Comparison of ENCODE assay signal across 13 cellular contexts in genomic region chr1:161550942-161551341, GRCh38. TPM values are rescaled to one million over a fixed set of nuclear protein-coding genes. Genes with fewer than 3 reads are reported as not detected.
DNase-seq lines count a peak whose midpoint lies in the region; ATAC-seq, FAIRE-seq and TF ChIP-seq lines count a peak whose summit lies in the region.
"Not testable (repeated sequence)": the region's sequence is repeated elsewhere in the genome, so short reads cannot be mapped to it uniquely, and the experiment has no call there.
"Had no signal": no experiment of that assay in that cellular context is flagged by ENCODE, and none has a peak within 500 bp of the region (broad histone marks: within the 10 kb centered on the region; RNA-seq: fewer than 3 reads in every experiment).

No MANE protein-coding gene starts in this region.

- WGBS in K562 (ENCODE audit: insufficient coverage, low coverage, missing lambda C conversion rate), result 66% methylated on average over 4 of the region's 5 CpGs

- TF ChIP-seq POLR2A in K562 (conservative IDR thresholded peaks at IDR 0.05), result not testable (repeated sequence)

- peak; percentile 3 for DNase-seq in ELF-1 (ENCODE audit: low read depth, low spot score)
- not testable (repeated sequence) for DNase-seq in K562 (ENCODE audit: extremely low read depth in 1 of 4, low spot score in 3 of 4); immature natural killer cell; natural killer cell treated with Interleukin-12 subunit alpha and Interleukin-12 subunit beta and Interleukin-15 and Interleukin-18, amount 100 ng/mL, for 72 hours (ENCODE audit: low spot score)
- DNase-seq in epithelial cell of esophagus (ENCODE audit: low read depth), result peak; percentile 46

- not testable (repeated sequence) for H3K36me3 ChIP-seq in K562 (ENCODE audit: control insufficient read depth, insufficient read depth, low read length)

- not testable (repeated sequence) for H3K36me3 Mint-ChIP-seq in dendritic cell treated with granulocyte-macrophage colony-stimulating factor and Interleukin-4, amounts not matched to agents 40 ng/mL and 50 ng/mL, for 4 days (ENCODE audit: low read depth); natural killer cell treated with Interleukin-12 subunit alpha and Interleukin-12 subunit beta and Interleukin-15 and Interleukin-18, amount 100 ng/mL, for 72 hours
- peaks cover 16 to 21% (median 20%) of the 10 kb centered on the region in 3 donors for H3K36me3 Mint-ChIP-seq in immature natural killer cell

- H3K9me3 ChIP-seq in K562 (replicated peaks; ENCODE audit: control insufficient read depth, insufficient read depth, low read depth, low read length), result not testable (repeated sequence)

- H3K4me1 ChIP-seq in K562 (replicated peaks in 1 of 2; ENCODE audit: control insufficient read depth in 2 of 2, insufficient read depth in 2 of 2, low read length in 2 of 2), result not testable (repeated sequence)

- not testable (repeated sequence) for H3K79me2 ChIP-seq in K562 (ENCODE audit: control insufficient read depth, insufficient read depth, low read length)

- ATAC-seq in K562; natural killer cell treated with Interleukin-12 subunit alpha and Interleukin-12 subunit beta and Interleukin-15 and Interleukin-18, amount 100 ng/mL, for 72 hours: not testable (repeated sequence)

- H3K4me2 ChIP-seq in K562 (ENCODE audit: insufficient read depth, low read length), result not testable (repeated sequence)

- CTCF ChIA-PET in K562 (lab: Yijun Ruan, JAX; ENCODE audit: low intra/inter-chr PET ratio), result not testable (repeated sequence)

- H3K27ac ChIP-seq in K562 (ENCODE audit: extremely low read depth, low read depth, low read length), result not testable (repeated sequence)

- H3K27me3 Mint-ChIP-seq in dendritic cell treated with granulocyte-macrophage colony-stimulating factor and Interleukin-4, amounts not matched to agents 40 ng/mL and 50 ng/mL, for 4 days; immature natural killer cell (ENCODE audit: low read depth in 3 of 3); natural killer cell treated with Interleukin-12 subunit alpha and Interleukin-12 subunit beta and Interleukin-15 and Interleukin-18, amount 100 ng/mL, for 72 hours: not testable (repeated sequence)

- BruUV-seq in K562 (replicated peaks; lab: Mats Ljungman, UMichigan), result not testable (repeated sequence)

- H3K9me3 Mint-ChIP-seq in dendritic cell treated with granulocyte-macrophage colony-stimulating factor and Interleukin-4, amounts not matched to agents 40 ng/mL and 50 ng/mL, for 4 days; immature natural killer cell; natural killer cell treated with Interleukin-12 subunit alpha and Interleukin-12 subunit beta and Interleukin-15 and Interleukin-18, amount 100 ng/mL, for 72 hours: not testable (repeated sequence)

- FAIRE-seq in K562 (lab: Jason Lieb, UNC), result not testable (repeated sequence)

- not testable (repeated sequence) for H3K4me3 Mint-ChIP-seq in dendritic cell treated with granulocyte-macrophage colony-stimulating factor and Interleukin-4, amounts not matched to agents 40 ng/mL and 50 ng/mL, for 4 days
- H3K4me3 Mint-ChIP-seq in immature natural killer cell, result peak overlapping the region; percentile 81 to 97 (median 94)
- H3K4me3 Mint-ChIP-seq in natural killer cell treated with Interleukin-12 subunit alpha and Interleukin-12 subunit beta and Interleukin-15 and Interleukin-18, amount 100 ng/mL, for 72 hours, result peak overlapping the region; percentile 79

- H4K20me1 ChIP-seq in K562 (replicated peaks; ENCODE audit: control insufficient read depth, insufficient read depth, low read length), result not testable (repeated sequence)

- not testable (repeated sequence) for TF ChIP-seq EP300 in K562 (IDR thresholded peaks at IDR 0.05; ENCODE audit: low read length)

- peaks cover 41% of the 10 kb centered on the region for H3K4me1 Mint-ChIP-seq in dendritic cell treated with granulocyte-macrophage colony-stimulating factor and Interleukin-4, amounts not matched to agents 40 ng/mL and 50 ng/mL, for 4 days (ENCODE audit: low read depth)
- peaks cover 72 to 81% of the 10 kb centered on the region in 2 donors for H3K4me1 Mint-ChIP-seq in immature natural killer cell
- H3K4me1 Mint-ChIP-seq in natural killer cell treated with Interleukin-12 subunit alpha and Interleukin-12 subunit beta and Interleukin-15 and Interleukin-18, amount 100 ng/mL, for 72 hours (ENCODE audit: low read depth in 2 of 2), result peaks cover 43 to 52% of the 10 kb centered on the region in 2 donors

- H3K9ac ChIP-seq in K562 (ENCODE audit: insufficient read depth in 1 of 2, low read depth in 2 of 2, low read length in 2 of 2), result not testable (repeated sequence)

- H3K27ac Mint-ChIP-seq in dendritic cell treated with granulocyte-macrophage colony-stimulating factor and Interleukin-4, amounts not matched to agents 40 ng/mL and 50 ng/mL, for 4 days, result peak overlapping the region; percentile 34
- peak overlapping the region; percentile 91 to 97 (median 96) for H3K27ac Mint-ChIP-seq in immature natural killer cell
- peak overlapping the region; percentile 88 to 95 for H3K27ac Mint-ChIP-seq in natural killer cell treated with Interleukin-12 subunit alpha and Interleukin-12 subunit beta and Interleukin-15 and Interleukin-18, amount 100 ng/mL, for 72 hours

- H3K9me1 ChIP-seq in K562 (ENCODE audit: control insufficient read depth, insufficient read depth, low read length), result not testable (repeated sequence)

- not testable (repeated sequence) for TF ChIP-seq CTCF in K562 (IDR thresholded peaks at IDR 0.05 in 2 of 3, conservative IDR thresholded peaks at IDR 0.05 in 1 of 3; ENCODE audit: insufficient read depth in 2 of 3, low read depth in 1 of 3, low read length in 3 of 3); epithelial cell of esophagus (IDR thresholded peaks at IDR 0.05; ENCODE audit: insufficient read depth, low read depth, low read length, missing control alignments)

- not testable (repeated sequence) for TF ChIP-seq RAD21 in K562 (CRISPR knock-in tag; conservative IDR thresholded peaks at IDR 0.05 in 1 of 2, IDR thresholded peaks at IDR 0.05 in 1 of 2)

- not testable (repeated sequence) for H3K4me3 ChIP-seq in K562; epithelial cell of esophagus (ENCODE audit: low read length)

- POLR2A ChIA-PET in K562 (lab: Yijun Ruan, JAX), result not testable (repeated sequence)

- not testable (repeated sequence) for H2AFZ ChIP-seq in K562 (ENCODE audit: low read depth, low read length)

- H3K27me3 ChIP-seq in K562 (ENCODE audit: control insufficient read depth in 2 of 2, insufficient read depth in 2 of 2, low read length in 2 of 2), result not testable (repeated sequence)

- intact Hi-C loops in K562 (cut with micrococcal nuclease), result not testable (repeated sequence)
- intact Hi-C loops in dendritic cell treated with granulocyte-macrophage colony-stimulating factor and Interleukin-4, amounts not matched to agents 40 ng/mL and 50 ng/mL, for 4 days (cut with micrococcal nuclease), result loop anchor here (10.0 kb wide), 1 partner anchor 84 kb away; the partner anchor contains the start of gene FCGR3B

- in situ Hi-C loops in K562 (cut with MboI), result not testable (repeated sequence)

RNA-seq across cellular contexts. Expression of gene FCGR3A, which starts 1.3 kb away (rescaled TPM):
- total RNA-seq in K562 (2011; cell fraction: chromatin; rRNA removed; ENCODE audit: low replicate concordance), result 0.81 and 1.4 TPM in 2 replicates
- 0.39 and 0.67 TPM in 2 replicates for total RNA-seq in K562 (2011; cell fraction: nucleolus; rRNA removed)
- 1.2 and 1.7 TPM in 2 replicates for total RNA-seq in K562 (2011; cell fraction: nucleoplasm; rRNA removed)
- total RNA-seq in K562 (2014; rRNA removed), result 0.12 TPM in 1 of 2 replicates, not detected in the other
- not detected in 2 replicates for total RNA-seq in K562 (2014; rRNA removed; fragmentation: Illumina TruSeq; extraction: Trizol)
- total RNA-seq in K562 (2015; rRNA removed; fragmentation: Illumina TruSeq; extraction: Trizol), result 0.11 TPM in 2 replicates
- 0.29 and 0.56 TPM in 2 replicates for total RNA-seq in K562 (2021)
- 0.24 and 0.32 TPM in 2 replicates for polyA plus RNA-seq in K562 (2011; rRNA removed)
- polyA plus RNA-seq in K562 (2011; cell fraction: cytosol; rRNA removed), result 0.04 and 0.18 TPM in 2 replicates
- 0.37 and 0.51 TPM in 2 replicates for polyA plus RNA-seq in K562 (2011; cell fraction: nucleus; rRNA removed)
- polyA plus RNA-seq in K562 (2012), result 0.21 TPM in 2 replicates
- polyA plus RNA-seq in K562 (2014; fragmentation: Illumina TruSeq; extraction: Trizol), result 0.11 TPM in 1 of 2 replicates, not detected in the other
- polyA plus RNA-seq in K562 (2014; fragmentation: Nextera tagmentation; extraction: Ambion mirVana), result under 1 TPM; 0.04 to 0.15 TPM
- 0.04 and 0.13 TPM in 2 replicates for polyA plus RNA-seq in K562 (2014; rRNA removed)
- 0.45 and 0.49 TPM in 2 replicates for polyA minus RNA-seq in K562 (2011; rRNA and poly(A)+ RNA removed)
- polyA minus RNA-seq in K562 (2011; cell fraction: cytosol; rRNA and poly(A)+ RNA removed), result not detected in 2 replicates
- 0.54 and 1.1 TPM in 2 replicates for polyA minus RNA-seq in K562 (2011; cell fraction: nucleus; rRNA and poly(A)+ RNA removed)
- 1,000 to 10,000 TPM in 2 of 3 donors, 100 to 1,000 TPM in 1; 491 to 1,637 (median 1,471) TPM for polyA plus RNA-seq in immature natural killer cell
- total RNA-seq in natural killer cell treated with Interleukin-12 subunit alpha and Interleukin-12 subunit beta and Interleukin-15 and Interleukin-18, amount 100 ng/mL, for 72 hours, result 100 to 1,000 TPM in 1 of 2 donors, 10 to 100 TPM in 1; 34.5 to 150 TPM
- total RNA-seq: Calu3, Daoy, GM23248, H1, H7 had no signal
- polyA plus RNA-seq: A549, GM23248, H1 had no signal

RNA-seq across cellular contexts. Expression of gene HSPA6, which starts 26.6 kb away (rescaled TPM):
- 16.7 and 32.8 TPM in 2 replicates for total RNA-seq in K562 (2011; cell fraction: chromatin; rRNA removed; ENCODE audit: low replicate concordance)
- 22.5 and 30.7 TPM in 2 replicates for total RNA-seq in K562 (2011; cell fraction: nucleolus; rRNA removed)
- total RNA-seq in K562 (2011; cell fraction: nucleoplasm; rRNA removed), result 11.7 and 19.8 TPM in 2 replicates
- total RNA-seq in K562 (2014; rRNA removed) (3.0 and 3.3 TPM in 2 replicates), K562 (2014; rRNA removed; fragmentation: Illumina TruSeq; extraction: Trizol) (1.1 and 1.6 TPM in 2 replicates), K562 (2015; rRNA removed; fragmentation: Illumina TruSeq; extraction: Trizol) (2.3 and 2.4 TPM in 2 replicates), K562 (2021) (3.0 and 3.9 TPM in 2 replicates)
- polyA plus RNA-seq in K562 (2011; rRNA removed) (10.0 and 14.3 TPM in 2 replicates), K562 (2014; fragmentation: Illumina TruSeq; extraction: Trizol) (2.3 and 2.7 TPM in 2 replicates), K562 (2014; fragmentation: Nextera tagmentation; extraction: Ambion mirVana) (under 1 TPM; 0.15 to 0.21 TPM), K562 (2014; rRNA removed) (4.6 and 4.7 TPM in 2 replicates), immature natural killer cell (1 to 10 TPM in 2 of 3 donors, under 1 TPM in 1; 0.61 to 8.8 (median 6.9) TPM)
- 14.1 and 14.5 TPM in 2 replicates for polyA plus RNA-seq in K562 (2011; cell fraction: cytosol; rRNA removed)
- 74.9 and 104 TPM in 2 replicates for polyA plus RNA-seq in K562 (2011; cell fraction: nucleus; rRNA removed)
- polyA plus RNA-seq in K562 (2012), result 5.0 and 15.7 TPM in 2 replicates
- 5.8 and 5.9 TPM in 2 replicates for polyA minus RNA-seq in K562 (2011; rRNA and poly(A)+ RNA removed)
- polyA minus RNA-seq in K562 (2011; cell fraction: cytosol; rRNA and poly(A)+ RNA removed), result 2.6 and 3.2 TPM in 2 replicates
- 10.4 and 13.9 TPM in 2 replicates for polyA minus RNA-seq in K562 (2011; cell fraction: nucleus; rRNA and poly(A)+ RNA removed)
- total RNA-seq in natural killer cell treated with Interleukin-12 subunit alpha and Interleukin-12 subunit beta and Interleukin-15 and Interleukin-18, amount 100 ng/mL, for 72 hours, result 1 to 10 TPM; 3.3 to 5.9 TPM
- total RNA-seq: GM23248, H7 had no signal

RNA-seq across cellular contexts. Expression of gene FCGR2A, which starts 45.7 kb away (rescaled TPM):
- total RNA-seq in K562 (2011; cell fraction: chromatin; rRNA removed; ENCODE audit: low replicate concordance), result 389 and 599 TPM in 2 replicates
- total RNA-seq in K562 (2011; cell fraction: nucleolus; rRNA removed), result 541 and 613 TPM in 2 replicates
- total RNA-seq in K562 (2011; cell fraction: nucleoplasm; rRNA removed), result 545 and 616 TPM in 2 replicates
- 101 and 112 TPM in 2 replicates for total RNA-seq in K562 (2014; rRNA removed)
- 113 and 127 TPM in 2 replicates for total RNA-seq in K562 (2014; rRNA removed; fragmentation: Illumina TruSeq; extraction: Trizol)
- total RNA-seq in K562 (2015; rRNA removed; fragmentation: Illumina TruSeq; extraction: Trizol), result 117 and 130 TPM in 2 replicates
- total RNA-seq in K562 (2021), result 84.4 and 97.8 TPM in 2 replicates
- polyA plus RNA-seq in K562 (2011; rRNA removed), result 373 and 504 TPM in 2 replicates
- polyA plus RNA-seq in K562 (2011; cell fraction: cytosol; rRNA removed), result 431 and 516 TPM in 2 replicates
- 298 and 350 TPM in 2 replicates for polyA plus RNA-seq in K562 (2011; cell fraction: nucleus; rRNA removed)
- polyA plus RNA-seq in K562 (2012), result 85.7 and 203 TPM in 2 replicates
- polyA plus RNA-seq in K562 (2014; fragmentation: Illumina TruSeq; extraction: Trizol), result 147 and 151 TPM in 2 replicates
- 100 to 1,000 TPM in 1 of 2 experiments, 10 to 100 TPM in 1; 80.0 to 112 TPM for polyA plus RNA-seq in K562 (2014; fragmentation: Nextera tagmentation; extraction: Ambion mirVana)
- 124 and 132 TPM in 2 replicates for polyA plus RNA-seq in K562 (2014; rRNA removed)
- polyA minus RNA-seq in K562 (2011; rRNA and poly(A)+ RNA removed), result 536 and 660 TPM in 2 replicates
- 195 and 278 TPM in 2 replicates for polyA minus RNA-seq in K562 (2011; cell fraction: cytosol; rRNA and poly(A)+ RNA removed)
- 253 and 509 TPM in 2 replicates for polyA minus RNA-seq in K562 (2011; cell fraction: nucleus; rRNA and poly(A)+ RNA removed)
- polyA plus RNA-seq in immature natural killer cell, result 1 to 10 TPM in 2 of 3 donors, under 1 TPM in 1; 0.71 to 5.2 (median 2.1) TPM
- 1 to 10 TPM in 1 of 2 donors, under 1 TPM in 1; 0.86 to 1.5 TPM for total RNA-seq in natural killer cell treated with Interleukin-12 subunit alpha and Interleukin-12 subunit beta and Interleukin-15 and Interleukin-18, amount 100 ng/mL, for 72 hours
- total RNA-seq: Calu3, Daoy, GM23248, H7 had no signal
- polyA plus RNA-seq: CD4-positive, alpha-beta memory T cell; GM23248 had no signal

Comparison
In these comparisons a context has a peak if more than half of its experiments do, and no peak if none do; other contexts are left out.
1. H3K27ac Mint-ChIP-seq: peak in every context shown above with its lines; median percentile 96 in immature natural killer cell; 92 in natural killer cell treated with Interleukin-12 subunit alpha and Interleukin-12 subunit beta and Interleukin-15 and Interleukin-18, amount 100 ng/mL, for 72 hours; 34 in dendritic cell treated with granulocyte-macrophage colony-stimulating factor and Interleukin-4, amounts not matched to agents 40 ng/mL and 50 ng/mL, for 4 days.
2. RNA of gene FCGR3A, which starts 1.3 kb away (total RNA-seq): 34.5 to 150 TPM in natural killer cell treated with Interleukin-12 subunit alpha and Interleukin-12 subunit beta and Interleukin-15 and Interleukin-18, amount 100 ng/mL, for 72 hours; 0.11 to 1.7 TPM in K562; every median in the first group is over 10 times any median in the second.
3. RNA of gene FCGR2A, which starts 45.7 kb away (total RNA-seq): 84.4 to 616 TPM in K562; 0.86 to 1.5 TPM in natural killer cell treated with Interleukin-12 subunit alpha and Interleukin-12 subunit beta and Interleukin-15 and Interleukin-18, amount 100 ng/mL, for 72 hours; every median in the first group is over 10 times any median in the second.